In genomic region chr3:128863560-128863959, GRCh38 we compare ENCODE assay signal across 11 cellular contexts. TPM values are rescaled to one million over a fixed set of nuclear protein-coding genes. Genes with fewer than 3 reads are reported as not detected.
DNase-seq lines count a peak whose midpoint lies in the region; ATAC-seq, FAIRE-seq and TF ChIP-seq lines count a peak whose summit lies in the region.
"Had no signal": no experiment of that assay in that cellular context is flagged by ENCODE, and none has a peak within 500 bp of the region (broad histone marks: within the 10 kb centered on the region; RNA-seq: fewer than 3 reads in every experiment).

No MANE protein-coding gene starts in this region.

- no TSS peak for BruUV-seq in PC-9 (replicated peaks; lab: Mats Ljungman, UMichigan)

- CTCF ChIA-PET in AG04449 (lab: Yijun Ruan, JAX): interaction anchor here (1.0 to 2.3 kb wide), 3 partner anchors 11 to 68 kb away, joined by 3 to 7 read pairs (median 3); no protein-coding TSS in a partner anchor
- CTCF ChIA-PET in PC-9 (lab: Charles Lee): no interaction called here

- POLR2A ChIA-PET in AG04449 (lab: Yijun Ruan, JAX) (no interaction called here), PC-9 (lab: Charles Lee; ENCODE audit: unreplicated experiment) (interaction anchor here (0.6 kb wide), 1 partner anchor 86 kb away, joined by 4 read pairs; no protein-coding TSS in a partner anchor)

- H4K20me1 ChIP-seq in PC-9 (ENCODE audit: insufficient read depth): no peaks in the 10 kb centered on the region

- H3K4me3 ChIP-seq in AG04449 (ENCODE audit: low read depth, low read length): no peak overlapping the region
- no peak overlapping the region for H3K4me3 ChIP-seq in GM06990 (replicated peaks; ENCODE audit: low read depth, low read length)
- no peak overlapping the region for H3K4me3 ChIP-seq in PC-9
- no peak overlapping the region for H3K4me3 ChIP-seq in fibroblast of mammary gland (ENCODE audit: control insufficient read depth, low read depth, low read length)

- H3F3A ChIP-seq in PC-9 (ENCODE audit: insufficient read depth, low read depth): no peaks in the 10 kb centered on the region; the same call in 1 of the 2 replicates

- no peak for DNase-seq in AG04449 (ENCODE audit: low read depth, low spot score)
- DNase-seq in GM06990 (ENCODE audit: extremely low read depth, insufficient read length): no peak
- no peak for DNase-seq in PC-9
- no peak for DNase-seq in fibroblast of mammary gland (ENCODE audit: low read depth)
- no peak for DNase-seq in effector CD8-positive, alpha-beta T cell (lab: John Stamatoyannopoulos, UW)
- DNase-seq in central memory CD4-positive, alpha-beta T cell: no peak
- no peak for DNase-seq in H54 (ENCODE audit: insufficient read length, low spot score)
- DNase-seq: activated naive CD4-positive, alpha-beta T cell treated with Interleukin-2 at 50 U/mL for 16 hours; kidney glomerular epithelial cell; NCI-H1105 treated with DMSO at 0.1 percent for 48 hours had no signal

- no peak overlapping the region for H2AFZ ChIP-seq in PC-9

- no peak for FAIRE-seq in H54 (lab: Jason Lieb, UNC)

- intact Hi-C loops in PC-9 (cut with micrococcal nuclease; ENCODE audit: unreplicated experiment): no loop called here

- H3K36me3 ChIP-seq in GM06990 (ENCODE audit: control insufficient read depth, insufficient read depth, low read length) (peaks cover 2% of the 10 kb centered on the region), PC-9 (ENCODE audit: low read depth) (no peaks in the 10 kb centered on the region)

- no peak overlapping the region for H3K27ac ChIP-seq in PC-9

- peak; percentile 8 for TF ChIP-seq CTCF in AG04449 (IDR thresholded peaks at IDR 0.05; ENCODE audit: insufficient read depth, low read length, missing control alignments)
- peak; percentile 42 for TF ChIP-seq CTCF in GM06990 (IDR thresholded peaks at IDR 0.05; ENCODE audit: insufficient read depth, low read length, poor library complexity, severe bottlenecking)
- TF ChIP-seq CTCF in PC-9 (conservative IDR thresholded peaks at IDR 0.05): peak; percentile 38; the same call in 1 of the 2 replicates
- peak; percentile 33 for TF ChIP-seq CTCF in fibroblast of mammary gland (conservative IDR thresholded peaks at IDR 0.05; ENCODE audit: control insufficient read depth, insufficient read depth, low read depth, low read length)

- no peak for TF ChIP-seq POLR2A in H54 (IDR thresholded peaks at IDR 0.05; ENCODE audit: low read depth, low read length)

- H3K79me2 ChIP-seq in PC-9 (ENCODE audit: low read depth): no peaks in the 10 kb centered on the region

- H3K27me3 ChIP-seq in GM06990 (replicated peaks; ENCODE audit: control insufficient read depth, insufficient read depth, low read length): no peaks in the 10 kb centered on the region
- H3K27me3 ChIP-seq in PC-9 (ENCODE audit: insufficient read depth, low read depth): no peaks in the 10 kb centered on the region

- H3K4me1 ChIP-seq in PC-9 (replicated peaks; ENCODE audit: insufficient read depth): no peaks in the 10 kb centered on the region

- no peak overlapping the region for H3K4me2 ChIP-seq in PC-9

- peaks cover 23% of the 10 kb centered on the region for H3K9me3 ChIP-seq in PC-9 (ENCODE audit: insufficient read depth, low read depth)

- no peak for ATAC-seq in GM18868 (IDR thresholded peaks at IDR 0.05; ENCODE audit: unreplicated experiment)

- H3K9me2 ChIP-seq in PC-9 (ENCODE audit: insufficient read depth): no peaks in the 10 kb centered on the region

RNA-seq across cellular contexts. Expression of gene ACAD9, which starts 15.9 kb away (rescaled TPM):
- 76.5 and 81.4 TPM in 2 replicates for total RNA-seq in PC-9 (2021)
